In genomic region chr1:27600500-27601175, GRCh38 we compare ENCODE assay signal across 8 cellular contexts. TPM values are rescaled to one million over a fixed set of nuclear protein-coding genes. Genes with fewer than 3 reads are reported as not detected.
A peak's percentile ranks its signal among the peaks of the same experiment; 100 is the strongest.
DNase-seq lines count a peak whose midpoint lies in the region; TF ChIP-seq lines count a peak whose summit lies in the region.

No MANE protein-coding gene starts in this region.

- peak overlapping the region in 4 of 7 donors; percentile 1 to 76 (median 4) for H3K27ac Mint-ChIP-seq in CD4-positive, alpha-beta memory T cell

- no peak overlapping the region for H2AFZ ChIP-seq in neural cell (ENCODE audit: low read depth, low read length)

- peaks cover 74% of the 10 kb centered on the region for H3K4me1 ChIP-seq in CD4-positive, alpha-beta memory T cell (ENCODE audit: insufficient read depth, low read length)
- peaks cover 35 to 38% of the 10 kb centered on the region in 2 donors for H3K4me1 ChIP-seq in breast epithelium

- TF ChIP-seq EP300 in neural cell (conservative IDR thresholded peaks at IDR 0.05; ENCODE audit: poor library complexity, severe bottlenecking) = no peak

- H3K4me2 ChIP-seq in neural cell (ENCODE audit: low read length) = peak overlapping the region; percentile 91

- peaks cover 0 to 5% of the 10 kb centered on the region in 2 donors for H3K36me3 Mint-ChIP-seq in CD4-positive, alpha-beta memory T cell

- no peak for TF ChIP-seq RAD21 in neural cell (conservative IDR thresholded peaks at IDR 0.05)

- no peak overlapping the region for H3K9ac ChIP-seq in neural cell (ENCODE audit: low read length)

- TF ChIP-seq CTCF in breast epithelium (IDR thresholded peaks at IDR 0.05) (no peak), neural cell (IDR thresholded peaks at IDR 0.05; ENCODE audit: poor library complexity, severe bottlenecking) (no peak), GM10248 (IDR thresholded peaks at IDR 0.05; ENCODE audit: control extremely low read depth, extremely low read depth, low read depth, missing control alignments) (no peak)

- intact Hi-C loops in CD4-positive, alpha-beta memory T cell (cut with micrococcal nuclease) = no loop called here
- intact Hi-C loops in breast epithelium (cut with DNase I; ENCODE audit: low total_unique reads) = loop anchor here (5.0 to 10.0 kb wide), 2 partner anchors 43 to 206 kb away; partner anchors contain the start of gene GPR3

- peak overlapping the region in 6 of 8 donors; percentile 4 to 32 (median 16) for H3K4me3 Mint-ChIP-seq in CD4-positive, alpha-beta memory T cell

- H3K9me2 ChIP-seq in neural cell (ENCODE audit: insufficient read depth, low read length) = no peaks in the 10 kb centered on the region

- H3K9me3 Mint-ChIP-seq in CD4-positive, alpha-beta memory T cell = no peaks in the 10 kb centered on the region

- no peaks in the 10 kb centered on the region for H3K9me3 ChIP-seq in CD4-positive, alpha-beta memory T cell (ENCODE audit: control insufficient read depth in 1 of 2, low read length in 2 of 2)
- H3K9me3 ChIP-seq in breast epithelium (no peaks in the 10 kb centered on the region), neural cell (ENCODE audit: low read length) (no peaks in the 10 kb centered on the region)

- H3K27ac ChIP-seq in CD4-positive, alpha-beta memory T cell (ENCODE audit: low read depth, low read length) = no peak overlapping the region
- peak overlapping the region; percentile 94 to 97 for H3K27ac ChIP-seq in breast epithelium
- H3K27ac ChIP-seq in neural cell (ENCODE audit: low read length) = peak overlapping the region; percentile 16

- POLR2A ChIA-PET in CD4-positive, alpha-beta memory T cell (lab: Charles Lee; ENCODE audit: partially characterized antibody) = interaction anchor here (1.5 to 6.3 kb wide), 2 partner anchors 62 to 78 kb away, joined by 5 to 35 read pairs; no protein-coding TSS in a partner anchor
- POLR2A ChIA-PET in GM10248 (lab: Yijun Ruan, JAX) = interaction anchor here (0.7 kb wide), 2 partner anchors 16 to 692 kb away, joined by 3 read pairs; no protein-coding TSS in a partner anchor

- peaks cover 20 to 58% (median 38%) of the 10 kb centered on the region in 4 donors for H3K4me1 Mint-ChIP-seq in CD4-positive, alpha-beta memory T cell

- no peaks in the 10 kb centered on the region for H3K27me3 ChIP-seq in CD4-positive, alpha-beta memory T cell (ENCODE audit: insufficient read depth, low read length)
- H3K27me3 ChIP-seq in breast epithelium (no peaks in the 10 kb centered on the region), neural cell (ENCODE audit: insufficient read depth, low read depth, low read length) (no peaks in the 10 kb centered on the region)

- no peaks in the 10 kb centered on the region for H3F3A ChIP-seq in neural cell (ENCODE audit: insufficient read depth, low read length, poor library complexity, severe bottlenecking)

- no peak for DNase-seq in CD4-positive, alpha-beta memory T cell
- DNase-seq in Kasumi-1 (lab: John Stamatoyannopoulos, UW) (peak; percentile 68 to 74), breast epithelium (ENCODE audit: low spot score in 2 of 2) (no peak), putamen (ENCODE audit: low spot score) (no peak), activated gamma-delta T cell treated with Interleukin-2 at 50 U/mL for 16 hours (no peak), GM10248 (ENCODE audit: extremely low spot score) (no peak)
- no peak for DNase-seq in stimulated activated CD4-positive, alpha-beta T cell treated with anti-CD3 and anti-CD28 coated beads, Interleukin-4, amount 100 ng/mL, for 4 hours

- TF ChIP-seq POLR2A in breast epithelium (IDR thresholded peaks at IDR 0.05) = no peak

- no peaks in the 10 kb centered on the region for H3K36me3 ChIP-seq in CD4-positive, alpha-beta memory T cell (ENCODE audit: insufficient read depth, low read length)
- H3K36me3 ChIP-seq in breast epithelium (no peaks in the 10 kb centered on the region), neural cell (ENCODE audit: insufficient read depth, low read length) (no peaks in the 10 kb centered on the region)

- no peaks in the 10 kb centered on the region for H3K27me3 Mint-ChIP-seq in CD4-positive, alpha-beta memory T cell

- CTCF ChIA-PET in CD4-positive, alpha-beta memory T cell (lab: Charles Lee; ENCODE audit: partially characterized antibody) = interaction anchor here (0.6 to 3.0 kb wide), 18 partner anchors 8 to 304 kb away, joined by 3 to 13 read pairs (median 4); no protein-coding TSS in a partner anchor
- CTCF ChIA-PET in GM10248 (lab: Yijun Ruan, JAX) = interaction anchor here (0.8 to 9.4 kb wide), 18 partner anchors 8 to 304 kb away, joined by 3 to 82 read pairs (median 4); no protein-coding TSS in a partner anchor

- peaks cover 70% of the 10 kb centered on the region for H4K20me1 ChIP-seq in neural cell (ENCODE audit: insufficient read depth)

- no peak overlapping the region for H3K4me3 ChIP-seq in CD4-positive, alpha-beta memory T cell (ENCODE audit: low read length in 2 of 2)
- H3K4me3 ChIP-seq in breast epithelium (peak overlapping the region in 2 of 3 donors; percentile 95 to 100), neural cell (ENCODE audit: low read length) (peak overlapping the region; percentile 97)

- H3K79me2 ChIP-seq in neural cell (replicated peaks; ENCODE audit: insufficient read depth, low read length) = peaks cover 83% of the 10 kb centered on the region

TF ChIP-seq in neural cell, 6 proteins besides CTCF, POLR2A, EP300 and RAD21:
- no peak for TF ChIP-seq SMC3 (conservative IDR thresholded peaks at IDR 0.05; ENCODE audit: poor library complexity)
- TF ChIP-seq POLR2AphosphoS5 (IDR thresholded peaks at IDR 0.05) = no peak
- TF ChIP-seq REST (IDR thresholded peaks at IDR 0.05; ENCODE audit: borderline replicate concordance) = no peak
- no peak for TF ChIP-seq MXI1 (conservative IDR thresholded peaks at IDR 0.05; ENCODE audit: poor library complexity, severe bottlenecking)
- TF ChIP-seq TAF1 (IDR thresholded peaks at IDR 0.05; ENCODE audit: low read depth) = no peak
- TF ChIP-seq EZH2 (IDR thresholded peaks at IDR 0.05; ENCODE audit: borderline replicate concordance, insufficient read depth, low read length, poor library complexity, severe bottlenecking) = no peak
TF ChIP-seq in neural cell: peak in this region for 0.

RNA-seq across cellular contexts. Expression of gene AHDC1, which starts 3.3 kb away (rescaled TPM):
- total RNA-seq in CD4-positive, alpha-beta memory T cell = 10 to 100 TPM; 18.4 to 19.2 TPM
- polyA plus RNA-seq in CD4-positive, alpha-beta memory T cell = 1 to 10 TPM in 1 of 2 donors, under 1 TPM in 1; 0.02 to 1.7 TPM
- total RNA-seq in breast epithelium = 10 to 100 TPM; 10.7 to 17.1 (median 15.4) TPM
- polyA plus RNA-seq in neural cell = 5.3 and 18.4 TPM in 2 replicates
- polyA minus RNA-seq in neural cell = 28.0 and 30.7 TPM in 2 replicates

RNA-seq across cellular contexts. Expression of gene FGR, which starts 34.3 kb away (rescaled TPM):
- total RNA-seq in CD4-positive, alpha-beta memory T cell = 1 to 10 TPM; 2.7 to 2.9 TPM
- under 1 TPM; 0.12 to 0.15 TPM for polyA plus RNA-seq in CD4-positive, alpha-beta memory T cell
- total RNA-seq in breast epithelium = 10 to 100 TPM; 22.1 to 46.9 (median 24.3) TPM
- polyA plus RNA-seq in neural cell = not detected in 2 replicates
- not detected in 2 replicates for polyA minus RNA-seq in neural cell

Comparison
In these comparisons a context has a peak if more than half of its experiments do, and no peak if none do; other contexts are left out.
1. DNase-seq: peak in Kasumi-1 (2 of 2); none in CD4-positive, alpha-beta memory T cell (0 of 5), breast epithelium (0 of 2), putamen (single experiment), activated gamma-delta T cell treated with Interleukin-2 at 50 U/mL for 16 hours (single experiment), stimulated activated CD4-positive, alpha-beta T cell treated with anti-CD3 and anti-CD28 coated beads, Interleukin-4, amount 100 ng/mL, for 4 hours (0 of 2) and GM10248 (single experiment).
2. H3K4me3 ChIP-seq: peak in breast epithelium (2 of 3) and neural cell (single experiment); none in CD4-positive, alpha-beta memory T cell (0 of 2).
3. RNA of gene FGR, which starts 34.3 kb away (total RNA-seq): 22.1 to 46.9 TPM in breast epithelium; 2.7 to 2.9 TPM in CD4-positive, alpha-beta memory T cell; every median in the first group is over 4 times any median in the second.